ENCODE assay signal across 19 cellular contexts in the genomic region with DNA sequence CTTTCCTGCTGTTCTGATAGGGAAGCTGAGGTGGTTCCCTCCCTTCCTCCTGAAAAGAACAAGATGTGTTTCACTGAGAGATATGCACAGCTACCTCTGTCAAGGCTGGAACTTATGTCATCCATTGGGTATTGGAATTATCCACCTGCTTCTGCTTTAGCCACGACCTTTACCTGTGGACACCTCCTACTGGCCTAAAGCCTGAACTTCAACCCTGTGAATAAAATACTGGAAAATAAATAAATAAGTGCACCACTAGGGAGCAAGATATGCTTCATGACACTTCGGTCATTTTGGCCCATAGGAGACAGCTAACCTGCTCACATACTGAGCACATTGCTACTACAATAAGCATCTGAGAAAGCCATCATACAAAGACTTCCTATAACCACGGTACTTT.
DNase-seq lines count a peak whose midpoint lies in the region; ATAC-seq, FAIRE-seq and TF ChIP-seq lines count a peak whose summit lies in the region.
"Had no signal": no experiment of that assay in that cellular context is flagged by ENCODE, and none has a peak within 500 bp of the region (broad histone marks: within the 10 kb centered on the region; RNA-seq: fewer than 3 reads in every experiment).

No MANE protein-coding gene starts in this region.

- peaks cover 3% of the 10 kb centered on the region for H3K27me3 Mint-ChIP-seq in activated naive CD4-positive, alpha-beta T cell treated with anti-CD3 and anti-CD28 coated beads for 36 hours (ENCODE audit: low read depth)
- H3K27me3 Mint-ChIP-seq: activated CD4-positive, alpha-beta memory T cell treated with anti-CD3 and anti-CD28 coated beads for 36 hours had no signal

- ATAC-seq in DND-41 (ENCODE audit: insufficient read depth, low read depth) = no peak
- ATAC-seq in foreskin keratinocyte = peak; percentile 54
- ATAC-seq in left colon = no peak
- ATAC-seq: left cardiac atrium had no signal

- TF ChIP-seq CTCF in DND-41 (IDR thresholded peaks at IDR 0.05; ENCODE audit: borderline replicate concordance, extremely low read depth, low read length, poor library complexity, severe bottlenecking) = peak; percentile 13
- no peak for TF ChIP-seq CTCF in NB4 (IDR thresholded peaks at IDR 0.05; ENCODE audit: low read depth, low read length)
- peak; percentile 51 for TF ChIP-seq CTCF in foreskin keratinocyte (conservative IDR thresholded peaks at IDR 0.05)

- H3K9me3 ChIP-seq in DND-41 (ENCODE audit: insufficient read depth, low read length, severe bottlenecking) = no peaks in the 10 kb centered on the region

- H3K27me3 ChIP-seq in DND-41 (ENCODE audit: insufficient read depth, low read length, poor library complexity) (no peaks in the 10 kb centered on the region), H7 (ENCODE audit: control insufficient read depth, insufficient read depth, low read length) (no peaks in the 10 kb centered on the region), foreskin keratinocyte (no peaks in the 10 kb centered on the region)
- H3K27me3 ChIP-seq: cardiac muscle cell had no signal

- H3K4me3 Mint-ChIP-seq in activated naive CD4-positive, alpha-beta T cell treated with anti-CD3 and anti-CD28 coated beads for 36 hours = no peak overlapping the region
- H3K4me3 Mint-ChIP-seq: activated CD4-positive, alpha-beta memory T cell treated with anti-CD3 and anti-CD28 coated beads for 36 hours had no signal

- TF ChIP-seq POLR2A in NB4 (IDR thresholded peaks at IDR 0.05; ENCODE audit: extremely low read depth, insufficient read length) = no peak
- no peak for TF ChIP-seq POLR2A in H54 (IDR thresholded peaks at IDR 0.05; ENCODE audit: low read depth, low read length)

- H3K4me2 ChIP-seq in DND-41 (ENCODE audit: insufficient read depth, low read length) = no peak overlapping the region

- H3K27ac ChIP-seq in DND-41 (ENCODE audit: low read length) (no peak overlapping the region), foreskin keratinocyte (no peak overlapping the region)
- H3K27ac ChIP-seq: cardiac muscle cell had no signal

- H3K36me3 ChIP-seq in DND-41 (ENCODE audit: insufficient read depth, low read length) (no peaks in the 10 kb centered on the region), H7 (replicated peaks; ENCODE audit: control insufficient read depth, insufficient read depth, low read length) (no peaks in the 10 kb centered on the region)
- H3K36me3 ChIP-seq: cardiac muscle cell had no signal

- no peak overlapping the region for H2AFZ ChIP-seq in DND-41 (ENCODE audit: low read depth, low read length)

- CTCF ChIA-PET in activated naive CD4-positive, alpha-beta T cell treated with anti-CD3 and anti-CD28 coated beads for 36 hours (lab: Charles Lee) = no interaction called here

- H3K9me3 Mint-ChIP-seq in activated naive CD4-positive, alpha-beta T cell treated with anti-CD3 and anti-CD28 coated beads for 36 hours = no peaks in the 10 kb centered on the region

- H4K20me1 ChIP-seq in DND-41 (ENCODE audit: insufficient read depth, low read length) = no peaks in the 10 kb centered on the region

- H3K36me3 Mint-ChIP-seq in activated naive CD4-positive, alpha-beta T cell treated with anti-CD3 and anti-CD28 coated beads for 36 hours (ENCODE audit: low read depth) = no peaks in the 10 kb centered on the region
- H3K36me3 Mint-ChIP-seq: activated CD4-positive, alpha-beta memory T cell treated with anti-CD3 and anti-CD28 coated beads for 36 hours had no signal

- no peak for DNase-seq in DND-41
- peak; percentile 18 for DNase-seq in H7
- DNase-seq in NB4 (ENCODE audit: low read depth) = peak; percentile 12
- peak in 1 of 2 donors; percentile 11 for DNase-seq in foreskin keratinocyte
- DNase-seq in left colon = no peak
- no peak for DNase-seq in H54 (ENCODE audit: insufficient read length, low spot score)
- no peak for DNase-seq in NCI-H2171 (lab: John Stamatoyannopoulos, UW)
- no peak for DNase-seq in activated naive CD4-positive, alpha-beta T cell treated with anti-CD3 and anti-CD28 coated beads for 36 hours
- DNase-seq: activated CD4-positive, alpha-beta memory T cell treated with anti-CD3 and anti-CD28 coated beads for 36 hours; activated T-cell treated with anti-CD3 and anti-CD28 coated beads, Interleukin-2, amount 50 U/mL, for 48 hours; effector CD8-positive, alpha-beta T cell; left cardiac atrium; NCI-H1092; NCI-H2081 treated with DMSO at 0.1 percent for 48 hours; NCI-H82; stimulated activated CD4-positive, alpha-beta T cell treated with anti-CD3 and anti-CD28 coated beads, Interleukin-4, amount 100 ng/mL, for 1 hour; substantia nigra had no signal

- H3K4me1 ChIP-seq in DND-41 (ENCODE audit: insufficient read depth, low read length) (no peaks in the 10 kb centered on the region), foreskin keratinocyte (no peaks in the 10 kb centered on the region)

- no peak overlapping the region for H3K9ac ChIP-seq in DND-41 (ENCODE audit: low read depth, low read length)

- no peak overlapping the region for H3K27ac Mint-ChIP-seq in activated naive CD4-positive, alpha-beta T cell treated with anti-CD3 and anti-CD28 coated beads for 36 hours
- H3K27ac Mint-ChIP-seq: activated CD4-positive, alpha-beta memory T cell treated with anti-CD3 and anti-CD28 coated beads for 36 hours had no signal

- no peaks in the 10 kb centered on the region for H3K79me2 ChIP-seq in DND-41 (ENCODE audit: insufficient read depth, low read length)

- H3K4me3 ChIP-seq in DND-41 (ENCODE audit: low read depth in 1 of 2, low read length in 2 of 2) = no peak overlapping the region
- no peak overlapping the region for H3K4me3 ChIP-seq in H7 (ENCODE audit: insufficient read depth, low read depth, low read length)
- no peak overlapping the region for H3K4me3 ChIP-seq in NB4 (ENCODE audit: low read depth, low read length)
- H3K4me3 ChIP-seq: cardiac muscle cell had no signal

- no peak for FAIRE-seq in H54 (lab: Jason Lieb, UNC)
- FAIRE-seq: HTR-8/SVneo had no signal

- intact Hi-C loops in left colon (cut with DNase I, micrococcal nuclease) = no loop called here
- intact Hi-C loops in activated naive CD4-positive, alpha-beta T cell treated with anti-CD3 and anti-CD28 coated beads for 36 hours (cut with micrococcal nuclease) = no loop called here

- H3K4me1 Mint-ChIP-seq in activated naive CD4-positive, alpha-beta T cell treated with anti-CD3 and anti-CD28 coated beads for 36 hours (ENCODE audit: low read depth) = no peaks in the 10 kb centered on the region

Comparison
In these comparisons a context has a peak if more than half of its experiments do, and no peak if none do; other contexts are left out.
1. DNase-seq: peak in H7 (single experiment) and NB4 (single experiment); none in DND-41 (single experiment), left colon (0 of 2), H54 (single experiment), NCI-H2171 (single experiment) and activated naive CD4-positive, alpha-beta T cell treated with anti-CD3 and anti-CD28 coated beads for 36 hours (single experiment).